Comparison of ENCODE assay signal across 10 cellular contexts in genomic region chr20:51985013-51985415, GRCh38.
DNase-seq lines count a peak whose midpoint lies in the region; ATAC-seq, FAIRE-seq and TF ChIP-seq lines count a peak whose summit lies in the region.
"Had no signal": no experiment of that assay in that cellular context is flagged by ENCODE, and none has a peak within 500 bp of the region (broad histone marks: within the 10 kb centered on the region; RNA-seq: fewer than 3 reads in every experiment).

No MANE protein-coding gene starts in this region.

- peaks cover 3 to 7% of the 10 kb centered on the region in 2 donors for H3K4me1 ChIP-seq in left lung

- H3K27me3 ChIP-seq in bronchial epithelial cell (ENCODE audit: control insufficient read depth, insufficient read depth, low read length) (no peaks in the 10 kb centered on the region), left lung (no peaks in the 10 kb centered on the region)

- no peak for FAIRE-seq in bronchial epithelial cell (lab: Jason Lieb, UNC)

- no peaks in the 10 kb centered on the region for H3K9me3 ChIP-seq in left lung

- H3K36me3 ChIP-seq in bronchial epithelial cell (ENCODE audit: control insufficient read depth, insufficient read depth, low read length) (no peaks in the 10 kb centered on the region), left lung (no peaks in the 10 kb centered on the region)

- DNase-seq in Right ventricle myocardium inferior (ENCODE audit: missing footprints): no peak
- no peak for DNase-seq in cardiac septum (ENCODE audit: low spot score)
- peak; percentile 98 for DNase-seq in bronchial epithelial cell (ENCODE audit: low read depth)
- DNase-seq in left lung: no peak
- no peak for DNase-seq in Ammon's horn (ENCODE audit: low spot score)
- DNase-seq: activated CD8-positive, alpha-beta memory T cell treated with anti-CD3 and anti-CD28 coated beads for 24 hours; CD8-positive, alpha-beta T cell had no signal

- TF ChIP-seq CTCF in bronchial epithelial cell (IDR thresholded peaks at IDR 0.05; ENCODE audit: insufficient read depth, low read length, severe bottlenecking) (no peak), left lung (IDR thresholded peaks at IDR 0.05) (no peak)

- H3K27ac ChIP-seq in left lung: peak overlapping the region; percentile 5 to 28

- H3K4me3 ChIP-seq in bronchial epithelial cell (ENCODE audit: low read depth, low read length) (no peak overlapping the region), left lung (no peak overlapping the region)

- peak; percentile 86 for ATAC-seq in Right ventricle myocardium inferior
- ATAC-seq in left lung: peak; percentile 83
- no peak for ATAC-seq in HG03521 (IDR thresholded peaks at IDR 0.05; ENCODE audit: unreplicated experiment)
- ATAC-seq in HG03025 (IDR thresholded peaks at IDR 0.05; ENCODE audit: low FRiP score, unreplicated experiment): no peak
- no peak for ATAC-seq in HG03159 (IDR thresholded peaks at IDR 0.05; ENCODE audit: unreplicated experiment)
- ATAC-seq: CD8-positive, alpha-beta T cell had no signal

- intact Hi-C loops in Right ventricle myocardium inferior (cut with DNase I): no loop called here
- intact Hi-C loops in cardiac septum (cut with DNase I): loop anchor here (10.0 kb wide), 1 partner anchor 350 kb away; no protein-coding TSS in a partner anchor
- intact Hi-C loops in left lung (cut with DNase I): no loop called here

Comparison
In these comparisons a context has a peak if more than half of its experiments do, and no peak if none do; other contexts are left out.
1. ATAC-seq: peak in Right ventricle myocardium inferior (single experiment) and left lung (single experiment); none in HG03521 (single experiment), HG03025 (single experiment) and HG03159 (single experiment).